21 cellular contexts compared by ENCODE assay signal in the genomic region with DNA sequence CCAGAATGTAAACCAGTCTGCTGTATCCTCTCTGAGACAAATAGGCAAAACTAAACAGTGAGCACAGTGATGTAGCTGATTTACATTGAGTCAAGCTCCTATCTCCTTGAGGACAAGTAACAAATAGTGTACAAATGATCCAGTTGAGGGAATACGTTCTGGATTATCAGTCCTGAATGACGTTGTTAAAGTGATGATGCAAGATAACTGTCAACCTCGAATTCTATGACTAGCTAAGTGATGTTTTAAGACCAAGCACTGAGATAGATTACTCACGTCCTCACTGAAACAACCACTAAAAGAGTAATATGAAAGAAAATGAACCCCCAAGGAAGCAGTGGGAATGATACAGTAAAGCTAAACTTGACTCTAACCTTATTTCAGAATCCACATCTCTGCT.
"Had no signal": no experiment of that assay in that cellular context is flagged by ENCODE, and none has a peak within 500 bp of the region (broad histone marks: within the 10 kb centered on the region; RNA-seq: fewer than 3 reads in every experiment).

No MANE protein-coding gene starts in this region.

- DNase-seq: activated CD4-positive, alpha-beta memory T cell treated with anti-CD3 and anti-CD28 coated beads, Interleukin-2, amount 10 ng/mL, durations not matched to agents 7 days and 5 days; activated CD4-positive, alpha-beta T cell treated with anti-CD3 and anti-CD28 coated beads for 36 hours; activated CD4-positive, alpha-beta T cell treated with anti-CD3 and anti-CD28 coated beads, Interleukin-2, amount 50 U/mL, for 1 hour; activated naive CD4-positive, alpha-beta T cell treated with anti-CD3 and anti-CD28 coated beads, Interleukin-2, amount 50 U/mL, for 16 hours; activated naive CD8-positive, alpha-beta T cell treated with anti-CD3 and anti-CD28 coated beads, Interleukin-2, amount 10 ng/mL, durations not matched to agents 7 days and 5 days; adrenal gland; aorta; central memory CD4-positive, alpha-beta T cell; NCI-H1048; NCI-H146; NCI-H187 treated with DMSO at 0.1 percent for 48 hours; NCI-H2107; NCI-H2171 treated with DMSO at 0.1 percent for 48 hours; NCI-H226; NCI-H526 treated with DMSO at 0.1 percent for 48 hours; NCI-H82; T-cell; T-helper 2 cell; WERI-Rb-1 had no signal

- H3K4me3 ChIP-seq: adrenal gland, breast epithelium, SK-N-MC had no signal

- ATAC-seq: activated CD4-positive, alpha-beta T cell treated with anti-CD3 and anti-CD28 coated beads for 36 hours; T-cell had no signal

- H3K9me3 ChIP-seq: adrenal gland, breast epithelium had no signal

- H3K4me1 ChIP-seq: adrenal gland, breast epithelium had no signal

- H3K9me3 Mint-ChIP-seq: activated CD4-positive, alpha-beta memory T cell treated with anti-CD3 and anti-CD28 coated beads, Interleukin-2, amount 10 ng/mL, durations not matched to agents 7 days and 5 days; activated naive CD8-positive, alpha-beta T cell treated with anti-CD3 and anti-CD28 coated beads, Interleukin-2, amount 10 ng/mL, durations not matched to agents 7 days and 5 days; T-cell had no signal

- H3K4me3 Mint-ChIP-seq: activated CD4-positive, alpha-beta memory T cell treated with anti-CD3 and anti-CD28 coated beads, Interleukin-2, amount 10 ng/mL, durations not matched to agents 7 days and 5 days; activated CD4-positive, alpha-beta T cell treated with anti-CD3 and anti-CD28 coated beads for 36 hours; activated naive CD8-positive, alpha-beta T cell treated with anti-CD3 and anti-CD28 coated beads, Interleukin-2, amount 10 ng/mL, durations not matched to agents 7 days and 5 days; T-cell had no signal

- H3K27me3 ChIP-seq: adrenal gland, breast epithelium had no signal

- H3K27me3 Mint-ChIP-seq: activated CD4-positive, alpha-beta memory T cell treated with anti-CD3 and anti-CD28 coated beads, Interleukin-2, amount 10 ng/mL, durations not matched to agents 7 days and 5 days; activated CD4-positive, alpha-beta T cell treated with anti-CD3 and anti-CD28 coated beads for 36 hours; activated naive CD8-positive, alpha-beta T cell treated with anti-CD3 and anti-CD28 coated beads, Interleukin-2, amount 10 ng/mL, durations not matched to agents 7 days and 5 days; T-cell had no signal

- H3K4me1 Mint-ChIP-seq: activated CD4-positive, alpha-beta memory T cell treated with anti-CD3 and anti-CD28 coated beads, Interleukin-2, amount 10 ng/mL, durations not matched to agents 7 days and 5 days; activated CD4-positive, alpha-beta T cell treated with anti-CD3 and anti-CD28 coated beads for 36 hours; activated naive CD8-positive, alpha-beta T cell treated with anti-CD3 and anti-CD28 coated beads, Interleukin-2, amount 10 ng/mL, durations not matched to agents 7 days and 5 days; T-cell had no signal

- H3K27ac Mint-ChIP-seq: activated CD4-positive, alpha-beta memory T cell treated with anti-CD3 and anti-CD28 coated beads, Interleukin-2, amount 10 ng/mL, durations not matched to agents 7 days and 5 days; activated CD4-positive, alpha-beta T cell treated with anti-CD3 and anti-CD28 coated beads for 36 hours; activated naive CD8-positive, alpha-beta T cell treated with anti-CD3 and anti-CD28 coated beads, Interleukin-2, amount 10 ng/mL, durations not matched to agents 7 days and 5 days; T-cell had no signal

- H3K27ac ChIP-seq: adrenal gland, breast epithelium, SK-N-MC, WERI-Rb-1 had no signal
